7 cellular contexts compared by ENCODE assay signal in genomic region chr9:128098017-128098935, GRCh38. TPM values are rescaled to one million over a fixed set of nuclear protein-coding genes. Genes with fewer than 3 reads are reported as not detected.
DNase-seq lines count a peak whose midpoint lies in the region; ATAC-seq and TF ChIP-seq lines count a peak whose summit lies in the region.

No MANE protein-coding gene starts in this region.

- no peaks in the 10 kb centered on the region for H3K27me3 Mint-ChIP-seq in endodermal cell (ENCODE audit: insufficient read depth)

- H3K4me2 ChIP-seq in mesenchymal stem cell (ENCODE audit: low read length, poor library complexity, severe bottlenecking): peak overlapping the region; percentile 68

- peaks cover 23% of the 10 kb centered on the region for H3K36me3 Mint-ChIP-seq in endodermal cell (ENCODE audit: low read depth)

- H3K14ac ChIP-seq in mesenchymal stem cell (ENCODE audit: low read length in 2 of 2): no peak overlapping the region

- H3K23ac ChIP-seq in mesenchymal stem cell (ENCODE audit: low read length in 2 of 2): no peak overlapping the region

- peak overlapping the region; percentile 100 for H3K27ac Mint-ChIP-seq in endodermal cell

- no peaks in the 10 kb centered on the region for H3K9me3 Mint-ChIP-seq in endodermal cell

- peaks cover 24% of the 10 kb centered on the region for H3K79me1 ChIP-seq in mesenchymal stem cell (replicated peaks; ENCODE audit: low read length, poor library complexity, severe bottlenecking)

- no peak for ATAC-seq in HG03135 (IDR thresholded peaks at IDR 0.05; ENCODE audit: unreplicated experiment)

- TF ChIP-seq CTCF in HFF-Myc (IDR thresholded peaks at IDR 0.05; ENCODE audit: low read depth, low read length, missing control alignments): no peak
- TF ChIP-seq CTCF in endodermal cell (conservative IDR thresholded peaks at IDR 0.05): no peak

- peak overlapping the region; percentile 82 for H3K4me3 ChIP-seq in HFF-Myc (replicated peaks; ENCODE audit: low read depth, low read length)
- H3K4me3 ChIP-seq in endodermal cell (ENCODE audit: low read length): peak overlapping the region; percentile 81
- peak overlapping the region; percentile 54 to 82 for H3K4me3 ChIP-seq in mesenchymal stem cell (ENCODE audit: insufficient read depth in 1 of 2, low read depth in 1 of 2, low read length in 2 of 2)

- H3K9ac ChIP-seq in endodermal cell (ENCODE audit: extremely low read depth, low read length, poor library complexity, severe bottlenecking) (peak overlapping the region; percentile 89), mesenchymal stem cell (ENCODE audit: low read length) (peak overlapping the region; percentile 94)

- peak overlapping the region; percentile 37 for H2BK120ac ChIP-seq in mesenchymal stem cell (ENCODE audit: low read depth, low read length)

- peak overlapping the region; percentile 39 to 85 for H3K4ac ChIP-seq in mesenchymal stem cell (ENCODE audit: low read depth in 1 of 2, low read length in 2 of 2)

- DNase-seq in HFF-Myc (ENCODE audit: extremely low read depth, low read depth) (peak; percentile 93), NCI-H748 (lab: John Stamatoyannopoulos, UW; ENCODE audit: unreplicated experiment) (peak; percentile 95), endodermal cell (peak; percentile 97), mesenchymal stem cell (peak; percentile 98)
- DNase-seq in activated CD8-positive, alpha-beta memory T cell treated with anti-CD3 and anti-CD28 coated beads, Interleukin-2, amount 50 U/mL, for 4 hours: peak; percentile 76
- peak; percentile 25 to 52 (median 41) for DNase-seq in stimulated activated CD4-positive, alpha-beta T cell treated with anti-CD3 and anti-CD28 coated beads, TNF-alpha, amount 100 ng/mL, for 4 hours (ENCODE audit: low read depth in 3 of 3)

- H2BK12ac ChIP-seq in mesenchymal stem cell (ENCODE audit: low read length in 2 of 2): peak overlapping the region; percentile 69 to 87

- H3K27me3 ChIP-seq in endodermal cell (ENCODE audit: control insufficient read depth, insufficient read depth, low read length, poor library complexity, severe bottlenecking) (no peaks in the 10 kb centered on the region), mesenchymal stem cell (ENCODE audit: control insufficient read depth in 1 of 2, insufficient read depth in 1 of 2, low read length in 2 of 2) (no peaks in the 10 kb centered on the region)

- H4K91ac ChIP-seq in mesenchymal stem cell (ENCODE audit: low read length): peak overlapping the region; percentile 81

- peak overlapping the region; percentile 8 for H2AK5ac ChIP-seq in mesenchymal stem cell (ENCODE audit: low read length, severe bottlenecking)

- WGBS in endodermal cell (ENCODE audit: insufficient coverage in 1 of 2, insufficient read length in 1 of 2), 2 experiments: 0 to 4% methylated on average over 14 to 28 of the region's 28 CpGs
- under 1% methylated on average over 27 of the region's 28 CpGs for WGBS in mesenchymal stem cell

- H2BK15ac ChIP-seq in mesenchymal stem cell (ENCODE audit: low read depth, poor library complexity, severe bottlenecking): no peak overlapping the region

- H4K8ac ChIP-seq in mesenchymal stem cell (ENCODE audit: low read length): peak overlapping the region; percentile 66

- H3K9me3 ChIP-seq in endodermal cell (ENCODE audit: control insufficient read depth, low read length): no peaks in the 10 kb centered on the region
- H3K9me3 ChIP-seq in mesenchymal stem cell (ENCODE audit: control insufficient read depth, low read length): no peaks in the 10 kb centered on the region

- H3K4me1 ChIP-seq in endodermal cell (ENCODE audit: control insufficient read depth, insufficient read depth, low read length): peaks cover 26% of the 10 kb centered on the region
- peaks cover 38% of the 10 kb centered on the region for H3K4me1 ChIP-seq in mesenchymal stem cell (ENCODE audit: control insufficient read depth, insufficient read depth, low read depth, low read length)

- no peak overlapping the region for H2AFZ ChIP-seq in mesenchymal stem cell (ENCODE audit: low read depth, low read length)

- H3K27ac ChIP-seq in endodermal cell (ENCODE audit: low read depth, low read length): peak overlapping the region; percentile 99
- peak overlapping the region; percentile 98 for H3K27ac ChIP-seq in mesenchymal stem cell (ENCODE audit: low read length, poor library complexity, severe bottlenecking)

- H3K4me1 Mint-ChIP-seq in endodermal cell: peaks cover 19% of the 10 kb centered on the region

- peak overlapping the region; percentile 81 for H2BK5ac ChIP-seq in mesenchymal stem cell (ENCODE audit: low read depth, low read length, poor library complexity, severe bottlenecking)

- H3K4me3 Mint-ChIP-seq in endodermal cell: peak overlapping the region; percentile 68

- H3K18ac ChIP-seq in mesenchymal stem cell (ENCODE audit: low read depth in 1 of 2, low read length in 2 of 2): peak overlapping the region; percentile 60 to 85

- H3K36me3 ChIP-seq in endodermal cell (ENCODE audit: control insufficient read depth, insufficient read depth, low read length) (peaks cover 28% of the 10 kb centered on the region), mesenchymal stem cell (ENCODE audit: control insufficient read depth in 1 of 2, insufficient read depth in 2 of 2, low read depth in 1 of 2, low read length in 2 of 2) (peaks cover 27 to 38% of the 10 kb centered on the region in 2 experiments)

RNA-seq across cellular contexts. Expression of gene PTGES2, which starts 29.3 kb away (rescaled TPM):
- total RNA-seq in endodermal cell: 10 to 100 TPM; 73.5 to 84.5 TPM
- polyA plus RNA-seq in endodermal cell (2013, experiment 1 of 2): 36.7 TPM
- polyA plus RNA-seq in endodermal cell (2013, experiment 2 of 2): 33.1 TPM
- 31.2 TPM for polyA plus RNA-seq in mesenchymal stem cell (2013, experiment 1 of 2)
- polyA plus RNA-seq in mesenchymal stem cell (2013, experiment 2 of 2): 28.6 TPM

RNA-seq across cellular contexts. Expression of gene SLC25A25, which starts 30.2 kb away (rescaled TPM):
- 10 to 100 TPM; 12.9 to 13.1 TPM for total RNA-seq in endodermal cell
- polyA plus RNA-seq in endodermal cell (2013, experiment 1 of 2): 12.8 TPM
- polyA plus RNA-seq in endodermal cell (2013, experiment 2 of 2): 11.1 TPM
- 6.8 TPM for polyA plus RNA-seq in mesenchymal stem cell (2013, experiment 1 of 2)
- polyA plus RNA-seq in mesenchymal stem cell (2013, experiment 2 of 2): 6.4 TPM

RNA-seq across cellular contexts. Expression of gene NAIF1, which starts 31.2 kb away (rescaled TPM):
- total RNA-seq in endodermal cell: 1 to 10 TPM; 6.2 to 6.6 TPM
- polyA plus RNA-seq in endodermal cell (2013, experiment 1 of 2): 7.9 TPM
- polyA plus RNA-seq in endodermal cell (2013, experiment 2 of 2): 7.3 TPM
- 6.5 TPM for polyA plus RNA-seq in mesenchymal stem cell (2013, experiment 1 of 2)
- polyA plus RNA-seq in mesenchymal stem cell (2013, experiment 2 of 2): 6.1 TPM

RNA-seq across cellular contexts. Expression of gene LCN2, which starts 51.0 kb away (rescaled TPM):
- total RNA-seq in endodermal cell: not detected
- not detected for polyA plus RNA-seq in endodermal cell (2013, experiment 1 of 2)
- polyA plus RNA-seq in endodermal cell (2013, experiment 2 of 2): not detected
- not detected for polyA plus RNA-seq in mesenchymal stem cell (2013, experiment 1 of 2)
- polyA plus RNA-seq in mesenchymal stem cell (2013, experiment 2 of 2): not detected

Comparison
In these comparisons a context has a peak if more than half of its experiments do, and no peak if none do; other contexts are left out.
1. DNase-seq: peak in every context shown above with its lines; median percentile 98 in mesenchymal stem cell; 97 in endodermal cell; 95 in NCI-H748; 93 in HFF-Myc; 76 in activated CD8-positive, alpha-beta memory T cell treated with anti-CD3 and anti-CD28 coated beads, Interleukin-2, amount 50 U/mL, for 4 hours; 41 in stimulated activated CD4-positive, alpha-beta T cell treated with anti-CD3 and anti-CD28 coated beads, TNF-alpha, amount 100 ng/mL, for 4 hours.